10 cellular contexts compared by ENCODE assay signal in the genomic region with DNA sequence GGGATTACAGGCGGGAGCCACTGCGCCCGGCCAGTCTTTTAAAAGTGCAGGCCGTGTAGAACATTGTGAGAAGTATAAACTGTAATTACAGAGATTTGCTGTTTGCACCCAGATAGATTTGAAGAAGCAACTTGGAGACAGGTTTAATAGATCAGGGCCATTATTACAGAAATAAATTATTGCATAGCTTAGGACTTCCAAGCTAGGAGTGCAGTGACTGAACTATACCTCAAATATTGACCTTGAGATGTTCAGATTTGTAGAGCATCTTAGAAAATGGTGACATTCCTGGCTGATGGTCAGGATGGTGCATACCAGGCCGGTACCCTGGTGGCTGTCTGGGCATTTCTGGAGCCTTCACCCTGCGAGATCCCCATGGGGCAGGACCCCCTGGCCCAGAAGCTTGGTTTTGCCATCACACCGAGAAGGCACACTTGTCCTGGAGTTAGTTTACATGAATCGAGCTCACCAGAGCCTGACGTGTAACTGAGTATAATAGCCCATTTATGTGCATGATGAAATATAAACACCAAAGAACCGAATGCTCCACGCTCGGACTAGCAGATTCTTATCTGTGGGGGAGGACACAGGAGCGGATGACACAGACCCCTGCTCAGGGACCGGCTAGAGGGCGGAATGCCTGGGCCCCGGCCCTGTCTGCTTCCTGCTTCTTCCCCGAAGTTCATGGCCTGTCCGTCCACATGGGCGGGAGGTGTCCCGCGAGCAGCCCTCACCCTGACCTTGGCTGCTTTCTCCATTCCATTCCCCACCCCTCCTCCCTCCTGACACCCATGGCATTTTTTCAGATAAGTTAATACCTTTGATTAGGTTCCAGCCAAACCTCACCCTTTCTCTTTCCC. TPM values are rescaled to one million over a fixed set of nuclear protein-coding genes. Genes with fewer than 3 reads are reported as not detected.
DNase-seq lines count a peak whose midpoint lies in the region; ATAC-seq, FAIRE-seq and TF ChIP-seq lines count a peak whose summit lies in the region.
"Had no signal": no experiment of that assay in that cellular context is flagged by ENCODE, and none has a peak within 500 bp of the region (broad histone marks: within the 10 kb centered on the region; RNA-seq: fewer than 3 reads in every experiment).

No MANE protein-coding gene starts in this region.

- H3K4me1 ChIP-seq in astrocyte (ENCODE audit: insufficient read depth, low read length), result peaks cover 22% of the 10 kb centered on the region
- peaks cover 13% of the 10 kb centered on the region for H3K4me1 ChIP-seq in right cardiac atrium (ENCODE audit: control insufficient read depth, insufficient read depth, low read length)

- peak; percentile 65 for DNase-seq in ELR (ENCODE audit: low read depth)
- DNase-seq in astrocyte (ENCODE audit: low read depth), result peak; percentile 75
- peak; percentile 28 to 82 (median 52) for DNase-seq in right cardiac atrium
- DNase-seq in retinal pigment epithelial cell (ENCODE audit: low read depth), result peak; percentile 45
- no peak for DNase-seq in superior temporal gyrus (ENCODE audit: extremely low spot score)
- DNase-seq: CD4-positive, alpha-beta memory T cell; stimulated activated CD8-positive, alpha-beta memory T cell treated with anti-CD3 and anti-CD28 coated beads, Interleukin-4, amount 100 ng/mL, for 48 hours had no signal

- no peaks in the 10 kb centered on the region for H3K36me3 ChIP-seq in astrocyte (ENCODE audit: insufficient read depth, low read length)

- H3K4me1 Mint-ChIP-seq in astrocyte (ENCODE audit: low read depth, unreplicated experiment), result peaks cover 12% of the 10 kb centered on the region

- no peaks in the 10 kb centered on the region for H3K36me3 Mint-ChIP-seq in astrocyte (ENCODE audit: low read depth, unreplicated experiment)
- H3K36me3 Mint-ChIP-seq: CD4-positive, alpha-beta memory T cell had no signal

- H3K27ac ChIP-seq in astrocyte (ENCODE audit: low read depth, low read length), result no peak overlapping the region
- H3K27ac ChIP-seq in right cardiac atrium (ENCODE audit: low read length), result peak overlapping the region; percentile 82

- H3K27me3 Mint-ChIP-seq in astrocyte (ENCODE audit: low read depth, unreplicated experiment), result peaks cover 6% of the 10 kb centered on the region
- H3K27me3 Mint-ChIP-seq: CD4-positive, alpha-beta memory T cell had no signal

- H3K27me3 ChIP-seq in astrocyte (ENCODE audit: insufficient read depth, low read length), result no peaks in the 10 kb centered on the region
- H3K27me3 ChIP-seq in right cardiac atrium (ENCODE audit: control insufficient read depth, insufficient read depth), result no peaks in the 10 kb centered on the region

- peak overlapping the region; percentile 31 for H2AFZ ChIP-seq in astrocyte (ENCODE audit: low read depth, low read length)

- ATAC-seq in right cardiac atrium (peak; percentile 47 to 68), GM18498 (IDR thresholded peaks at IDR 0.05; ENCODE audit: unreplicated experiment) (no peak), HG02642 (IDR thresholded peaks at IDR 0.05; ENCODE audit: poor library complexity, unreplicated experiment) (no peak), GM18505 (IDR thresholded peaks at IDR 0.05; ENCODE audit: unreplicated experiment) (no peak)

- peak overlapping the region; percentile 30 for H3K4me2 ChIP-seq in astrocyte (ENCODE audit: low read length)

- WGBS in right cardiac atrium, result 51% methylated on average over 21 of the region's 21 CpGs

- peak overlapping the region; percentile 41 for H3K27ac Mint-ChIP-seq in astrocyte (ENCODE audit: unreplicated experiment)

- no peaks in the 10 kb centered on the region for H4K20me1 ChIP-seq in astrocyte (ENCODE audit: insufficient read depth, low read length)

- H3K4me3 Mint-ChIP-seq in astrocyte (ENCODE audit: unreplicated experiment), result no peak overlapping the region
- H3K4me3 Mint-ChIP-seq: CD4-positive, alpha-beta memory T cell had no signal

- TF ChIP-seq POLR2A in GM18505 (IDR thresholded peaks at IDR 0.05; ENCODE audit: borderline replicate concordance, extremely low read depth, insufficient read depth, insufficient read length), result no peak

- peak overlapping the region; percentile 12 for H3K9ac ChIP-seq in astrocyte (ENCODE audit: low read length)

- H3K4me3 ChIP-seq in astrocyte (ENCODE audit: insufficient read depth, low read depth, low read length) (no peak overlapping the region), right cardiac atrium (ENCODE audit: low read length) (no peak overlapping the region), retinal pigment epithelial cell (ENCODE audit: low read length) (no peak overlapping the region)

- no peaks in the 10 kb centered on the region for H3K79me2 ChIP-seq in astrocyte (ENCODE audit: insufficient read depth, low read length)

- no peaks in the 10 kb centered on the region for H3K9me3 ChIP-seq in astrocyte (ENCODE audit: insufficient read depth, low read depth, low read length)
- H3K9me3 ChIP-seq in right cardiac atrium (ENCODE audit: control insufficient read depth, low read length), result no peaks in the 10 kb centered on the region

- no peak for FAIRE-seq in astrocyte (lab: Jason Lieb, UNC)

- TF ChIP-seq CTCF in astrocyte (IDR thresholded peaks at IDR 0.05; ENCODE audit: insufficient read depth, low read depth, low read length), result no peak
- no peak for TF ChIP-seq CTCF in retinal pigment epithelial cell (conservative IDR thresholded peaks at IDR 0.05; ENCODE audit: low read depth, low read length)

- intact Hi-C loops in right cardiac atrium (cut with DNase I), result no loop called here

- H3K9me3 Mint-ChIP-seq in astrocyte (ENCODE audit: unreplicated experiment), result no peaks in the 10 kb centered on the region
- H3K9me3 Mint-ChIP-seq: CD4-positive, alpha-beta memory T cell had no signal

RNA-seq across cellular contexts. Expression of gene CCDC40, which starts 32.1 kb away (rescaled TPM):
- total RNA-seq in astrocyte, result 5.0 and 7.0 TPM in 2 replicates
- total RNA-seq in right cardiac atrium, result 1 to 10 TPM; 6.9 to 10.0 (median 7.9) TPM
- 4.9 TPM for polyA plus RNA-seq in right cardiac atrium
- polyA plus RNA-seq: CD4-positive, alpha-beta memory T cell had no signal

RNA-seq across cellular contexts. Expression of gene GAA, which starts 32.9 kb away (rescaled TPM):
- 46.9 and 47.7 TPM in 2 replicates for total RNA-seq in astrocyte
- 10 to 100 TPM; 36.3 to 51.3 (median 45.2) TPM for total RNA-seq in right cardiac atrium
- 37.5 TPM for polyA plus RNA-seq in right cardiac atrium

RNA-seq across cellular contexts. Expression of gene TBC1D16, which starts 32.9 kb away (rescaled TPM):
- 37.6 and 45.1 TPM in 2 replicates for total RNA-seq in astrocyte
- 10 to 100 TPM; 18.5 to 27.8 (median 22.1) TPM for total RNA-seq in right cardiac atrium
- polyA plus RNA-seq in right cardiac atrium, result 9.9 TPM

Comparison
In these comparisons a context has a peak if more than half of its experiments do, and no peak if none do; other contexts are left out.
1. ATAC-seq: peak in right cardiac atrium (2 of 2); none in GM18498 (single experiment), HG02642 (single experiment) and GM18505 (single experiment).